8 cellular contexts compared by ENCODE assay signal in genomic region chr12:57744194-57744776, GRCh38. TPM values are rescaled to one million over a fixed set of nuclear protein-coding genes. Genes with fewer than 3 reads are reported as not detected.
DNase-seq lines count a peak whose midpoint lies in the region; ATAC-seq and TF ChIP-seq lines count a peak whose summit lies in the region.

No MANE protein-coding gene starts in this region.

- in situ Hi-C loops in brain microvascular endothelial cell (cut with HindIII; ENCODE audit: low pct_ligation_motif_present, low sequenced_read_pairs): no loop called here

- peaks cover 14% of the 10 kb centered on the region for H3K36me3 Mint-ChIP-seq in CD4-positive, CD25-positive, alpha-beta regulatory T cell
- no peaks in the 10 kb centered on the region for H3K36me3 Mint-ChIP-seq in T-helper 17 cell (ENCODE audit: low read depth)

- H3K27me3 Mint-ChIP-seq in CD4-positive, CD25-positive, alpha-beta regulatory T cell: no peaks in the 10 kb centered on the region
- H3K27me3 Mint-ChIP-seq in T-helper 17 cell: no peaks in the 10 kb centered on the region

- H3K27ac Mint-ChIP-seq in CD4-positive, CD25-positive, alpha-beta regulatory T cell: peak overlapping the region; percentile 89 to 97 (median 97)
- H3K27ac Mint-ChIP-seq in T-helper 17 cell: peak overlapping the region; percentile 99

- peaks cover 0 to 2% (median 0%) of the 10 kb centered on the region in 7 donors for H3K9me3 Mint-ChIP-seq in CD4-positive, CD25-positive, alpha-beta regulatory T cell

- H3K4me3 ChIP-seq in CD4-positive, CD25-positive, alpha-beta regulatory T cell (ENCODE audit: low read depth, low read length): peak overlapping the region; percentile 84
- H3K4me3 ChIP-seq in brain microvascular endothelial cell (ENCODE audit: low read depth, low read length): peak overlapping the region; percentile 84

- no peaks in the 10 kb centered on the region for H3K27me3 ChIP-seq in CD4-positive, CD25-positive, alpha-beta regulatory T cell (ENCODE audit: control insufficient read depth, insufficient read depth, low read length)
- H3K27me3 ChIP-seq in brain microvascular endothelial cell (replicated peaks): peaks cover 18% of the 10 kb centered on the region

- peak overlapping the region; percentile 86 to 93 (median 92) for H3K4me3 Mint-ChIP-seq in CD4-positive, CD25-positive, alpha-beta regulatory T cell
- peak overlapping the region; percentile 97 for H3K4me3 Mint-ChIP-seq in T-helper 17 cell

- no peak for TF ChIP-seq CTCF in brain microvascular endothelial cell (IDR thresholded peaks at IDR 0.05; ENCODE audit: low read depth, low read length, missing control alignments)

- H3K27ac ChIP-seq in CD4-positive, CD25-positive, alpha-beta regulatory T cell (ENCODE audit: insufficient read depth, low read length, poor library complexity, severe bottlenecking): peak overlapping the region; percentile 93
- H3K27ac ChIP-seq in brain microvascular endothelial cell: peak overlapping the region; percentile 99

- H3K4me1 ChIP-seq in CD4-positive, CD25-positive, alpha-beta regulatory T cell (ENCODE audit: control insufficient read depth, insufficient read depth, low read length, poor library complexity, severe bottlenecking): peaks cover 59% of the 10 kb centered on the region

- peaks cover 21% of the 10 kb centered on the region for H3K36me3 ChIP-seq in CD4-positive, CD25-positive, alpha-beta regulatory T cell (ENCODE audit: control insufficient read depth, insufficient read depth, low read length)
- H3K36me3 ChIP-seq in brain microvascular endothelial cell (replicated peaks): peaks cover 22% of the 10 kb centered on the region

- peak; percentile 3 to 13 for ATAC-seq in CD4-positive, CD25-positive, alpha-beta regulatory T cell (ENCODE audit: low read depth in 2 of 2)
- ATAC-seq in HG03280 (IDR thresholded peaks at IDR 0.05; ENCODE audit: unreplicated experiment) (peak; percentile 36), T-helper 17 cell (peak; percentile 38)

- H3K4me1 Mint-ChIP-seq in CD4-positive, CD25-positive, alpha-beta regulatory T cell: peaks cover 0 to 66% (median 36%) of the 10 kb centered on the region in 4 donors
- H3K4me1 Mint-ChIP-seq in T-helper 17 cell: peaks cover 51% of the 10 kb centered on the region

- H3K9me3 ChIP-seq in CD4-positive, CD25-positive, alpha-beta regulatory T cell (ENCODE audit: control insufficient read depth in 2 of 2, low read length in 2 of 2): no peaks in the 10 kb centered on the region
- H3K9me3 ChIP-seq in T-helper 17 cell (ENCODE audit: control insufficient read depth, low read length, poor library complexity, severe bottlenecking): no peaks in the 10 kb centered on the region

- DNase-seq in CD4-positive, CD25-positive, alpha-beta regulatory T cell: peak in 2 of 3 donors; percentile 37 to 64
- peak; percentile 58 for DNase-seq in GM19238 (ENCODE audit: insufficient read length, low spot score)
- peak; percentile 32 to 50 (median 50) for DNase-seq in T-helper 17 cell
- DNase-seq in brain microvascular endothelial cell: peak; percentile 76
- DNase-seq in kidney glomerular epithelial cell (lab: John Stamatoyannopoulos, UW): peak; percentile 91
- DNase-seq in stimulated activated CD4-positive, alpha-beta T cell treated with anti-CD3 and anti-CD28 coated beads, Interleukin-4, amount 100 ng/mL, for 4 hours: peak; percentile 63 to 68
- no peak for DNase-seq in OCI-M2 (lab: John Stamatoyannopoulos, UW; ENCODE audit: unreplicated experiment)

RNA-seq across cellular contexts. Expression of gene TSPAN31, which starts 0.6 kb away (rescaled TPM):
- 8.7 TPM for total RNA-seq in CD4-positive, CD25-positive, alpha-beta regulatory T cell
- polyA plus RNA-seq in CD4-positive, CD25-positive, alpha-beta regulatory T cell: 10 to 100 TPM; 38.4 to 48.9 (median 39.6) TPM
- total RNA-seq in T-helper 17 cell: 10 to 100 TPM in 1 of 2 donors, 1 to 10 TPM in 1; 9.6 to 11.8 TPM

RNA-seq across cellular contexts. Expression of gene AGAP2, which starts 5.7 kb away (rescaled TPM):
- 60.3 TPM for total RNA-seq in CD4-positive, CD25-positive, alpha-beta regulatory T cell
- polyA plus RNA-seq in CD4-positive, CD25-positive, alpha-beta regulatory T cell: 1 to 10 TPM; 4.4 to 7.7 (median 5.6) TPM
- total RNA-seq in T-helper 17 cell: 10 to 100 TPM; 46.5 to 57.6 TPM

RNA-seq across cellular contexts. Expression of gene CDK4, which starts 7.8 kb away (rescaled TPM):
- total RNA-seq in CD4-positive, CD25-positive, alpha-beta regulatory T cell: 17.5 TPM
- 10 to 100 TPM; 62.2 to 90.3 (median 69.7) TPM for polyA plus RNA-seq in CD4-positive, CD25-positive, alpha-beta regulatory T cell
- 10 to 100 TPM; 20.8 to 21.3 TPM for total RNA-seq in T-helper 17 cell

RNA-seq across cellular contexts. Expression of gene MARCHF9, which starts 10.6 kb away (rescaled TPM):
- total RNA-seq in CD4-positive, CD25-positive, alpha-beta regulatory T cell: 35.4 TPM
- 1 to 10 TPM; 2.2 to 4.5 (median 3.8) TPM for polyA plus RNA-seq in CD4-positive, CD25-positive, alpha-beta regulatory T cell
- total RNA-seq in T-helper 17 cell: 10 to 100 TPM; 45.3 to 62.4 TPM

RNA-seq across cellular contexts. Expression of gene CYP27B1, which starts 22.6 kb away (rescaled TPM):
- total RNA-seq in CD4-positive, CD25-positive, alpha-beta regulatory T cell: not detected
- under 1 TPM in 2 of 4 donors, not detected in 2; 0.14 to 0.26 TPM for polyA plus RNA-seq in CD4-positive, CD25-positive, alpha-beta regulatory T cell
- 1 to 10 TPM; 1.4 to 1.7 TPM for total RNA-seq in T-helper 17 cell
